Comparison of ENCODE assay signal across 7 cellular contexts in genomic region chrX:19801590-19801989, GRCh38.
DNase-seq lines count a peak whose midpoint lies in the region; ATAC-seq and TF ChIP-seq lines count a peak whose summit lies in the region.
"Not testable (repeated sequence)": the region's sequence is repeated elsewhere in the genome, so short reads cannot be mapped to it uniquely, and the experiment has no call there.

No MANE protein-coding gene starts in this region.

- CTCF ChIA-PET in CD8-positive, alpha-beta T cell (lab: Charles Lee), result not testable (repeated sequence)
- CTCF ChIA-PET in activated CD8-positive, alpha-beta T cell treated with anti-CD3 and anti-CD28 coated beads, Interleukin-2, amount 10 ng/mL, durations not matched to agents 7 days and 5 days (lab: Charles Lee), result interaction anchor here (4.5 kb wide), 1 partner anchor 55 kb away, joined by 20 read pairs; no protein-coding TSS in a partner anchor

- H3K36me3 Mint-ChIP-seq in CD8-positive, alpha-beta T cell, result peaks cover 14% of the 10 kb centered on the region
- H3K36me3 Mint-ChIP-seq in activated CD8-positive, alpha-beta T cell treated with anti-CD3 and anti-CD28 coated beads, Interleukin-2, amount 10 ng/mL, durations not matched to agents 7 days and 5 days (ENCODE audit: low read depth), result peaks cover 26% of the 10 kb centered on the region
- H3K36me3 Mint-ChIP-seq in effector memory CD8-positive, alpha-beta T cell (ENCODE audit: insufficient read depth), result peaks cover 14% of the 10 kb centered on the region

- POLR2A ChIA-PET in CD8-positive, alpha-beta T cell (lab: Charles Lee); activated CD8-positive, alpha-beta T cell treated with anti-CD3 and anti-CD28 coated beads, Interleukin-2, amount 10 ng/mL, durations not matched to agents 7 days and 5 days (lab: Charles Lee): not testable (repeated sequence)

- H3K36me3 ChIP-seq in CD8-positive, alpha-beta T cell (ENCODE audit: insufficient read depth, low read length); Karpas-422 (ENCODE audit: insufficient read depth, low read length): not testable (repeated sequence)

- H3K27me3 ChIP-seq in CD8-positive, alpha-beta T cell (ENCODE audit: insufficient read depth, low read length); Karpas-422 (ENCODE audit: low read length): not testable (repeated sequence)

- not testable (repeated sequence) for H3K9me3 Mint-ChIP-seq in CD8-positive, alpha-beta T cell; activated CD8-positive, alpha-beta T cell treated with anti-CD3 and anti-CD28 coated beads, Interleukin-2, amount 10 ng/mL, durations not matched to agents 7 days and 5 days (ENCODE audit: insufficient read depth); effector memory CD8-positive, alpha-beta T cell

- H3K27ac ChIP-seq in CD8-positive, alpha-beta T cell (ENCODE audit: low read depth, low read length), result not testable (repeated sequence)
- H3K27ac ChIP-seq in Karpas-422 (ENCODE audit: low read length), result peak overlapping the region; percentile 64

- H4K20me1 ChIP-seq in Karpas-422 (ENCODE audit: insufficient read depth, low read depth, low read length), result not testable (repeated sequence)

- H3K4me3 Mint-ChIP-seq in CD8-positive, alpha-beta T cell, result peak overlapping the region; percentile 15
- not testable (repeated sequence) for H3K4me3 Mint-ChIP-seq in activated CD8-positive, alpha-beta T cell treated with anti-CD3 and anti-CD28 coated beads, Interleukin-2, amount 10 ng/mL, durations not matched to agents 7 days and 5 days
- H3K4me3 Mint-ChIP-seq in effector memory CD8-positive, alpha-beta T cell, result peak overlapping the region; percentile 37 to 45

- H3K9me2 ChIP-seq in Karpas-422 (replicated peaks; ENCODE audit: insufficient read depth, low read length), result not testable (repeated sequence)

- intact Hi-C loops in CD8-positive, alpha-beta T cell (cut with DNase I, micrococcal nuclease), result not testable (repeated sequence)

- H3K4me2 ChIP-seq in Karpas-422 (ENCODE audit: low read depth, low read length, poor library complexity, severe bottlenecking), result peak overlapping the region; percentile 6

- peaks cover 63% of the 10 kb centered on the region for H3K4me1 Mint-ChIP-seq in CD8-positive, alpha-beta T cell (ENCODE audit: low read depth)
- peaks cover 67% of the 10 kb centered on the region for H3K4me1 Mint-ChIP-seq in activated CD8-positive, alpha-beta T cell treated with anti-CD3 and anti-CD28 coated beads, Interleukin-2, amount 10 ng/mL, durations not matched to agents 7 days and 5 days (ENCODE audit: low read depth)
- H3K4me1 Mint-ChIP-seq in effector memory CD8-positive, alpha-beta T cell (ENCODE audit: low read depth in 2 of 2), result peaks cover 35 to 47% of the 10 kb centered on the region in 2 donors

- not testable (repeated sequence) for H3K9ac ChIP-seq in Karpas-422 (ENCODE audit: low read length)

- H3K4me1 ChIP-seq in CD8-positive, alpha-beta T cell (ENCODE audit: insufficient read depth, low read length), result peaks cover 44% of the 10 kb centered on the region
- peaks cover 59% of the 10 kb centered on the region for H3K4me1 ChIP-seq in Karpas-422 (ENCODE audit: low read length)

- ATAC-seq in CD8-positive, alpha-beta T cell; activated CD8-positive, alpha-beta T cell treated with anti-CD3 and anti-CD28 coated beads, Interleukin-2, amount 10 ng/mL, durations not matched to agents 7 days and 5 days; effector memory CD8-positive, alpha-beta T cell (replicated peaks): not testable (repeated sequence)
- ATAC-seq in GM18907 (IDR thresholded peaks at IDR 0.05; ENCODE audit: unreplicated experiment) (peak; percentile 56), GM21381 (IDR thresholded peaks at IDR 0.05; ENCODE audit: unreplicated experiment) (peak; percentile 57), HG03066 (IDR thresholded peaks at IDR 0.05; ENCODE audit: low read depth, unreplicated experiment) (peak; percentile 58)

- peaks cover 74% of the 10 kb centered on the region for H3K79me2 ChIP-seq in Karpas-422 (ENCODE audit: low read length)

- not testable (repeated sequence) for H3K27me3 Mint-ChIP-seq in CD8-positive, alpha-beta T cell (ENCODE audit: low read depth); activated CD8-positive, alpha-beta T cell treated with anti-CD3 and anti-CD28 coated beads, Interleukin-2, amount 10 ng/mL, durations not matched to agents 7 days and 5 days (ENCODE audit: low read depth); effector memory CD8-positive, alpha-beta T cell

- H3K9me3 ChIP-seq in CD8-positive, alpha-beta T cell (ENCODE audit: low read length); Karpas-422 (ENCODE audit: low read length): not testable (repeated sequence)

- not testable (repeated sequence) for TF ChIP-seq CTCF in CD8-positive, alpha-beta T cell (IDR thresholded peaks at IDR 0.05)

- H3K27ac Mint-ChIP-seq in CD8-positive, alpha-beta T cell, result peak overlapping the region; percentile 82
- H3K27ac Mint-ChIP-seq in activated CD8-positive, alpha-beta T cell treated with anti-CD3 and anti-CD28 coated beads, Interleukin-2, amount 10 ng/mL, durations not matched to agents 7 days and 5 days, result peak overlapping the region; percentile 81
- H3K27ac Mint-ChIP-seq in effector memory CD8-positive, alpha-beta T cell, result peak overlapping the region in 1 of 2 donors; percentile 58

- H2AFZ ChIP-seq in Karpas-422 (ENCODE audit: low read length), result not testable (repeated sequence)

- H3K4me3 ChIP-seq in CD8-positive, alpha-beta T cell (ENCODE audit: low read depth, low read length); Karpas-422 (ENCODE audit: low read length): not testable (repeated sequence)

- DNase-seq in CD8-positive, alpha-beta T cell, result peak in 1 of 7 experiments; percentile 34
- not testable (repeated sequence) for DNase-seq in Karpas-422; activated CD8-positive, alpha-beta T cell treated with anti-CD3 and anti-CD28 coated beads, Interleukin-2, amount 10 ng/mL, durations not matched to agents 7 days and 5 days; effector memory CD8-positive, alpha-beta T cell
